9 cellular contexts compared by ENCODE assay signal in the genomic region with DNA sequence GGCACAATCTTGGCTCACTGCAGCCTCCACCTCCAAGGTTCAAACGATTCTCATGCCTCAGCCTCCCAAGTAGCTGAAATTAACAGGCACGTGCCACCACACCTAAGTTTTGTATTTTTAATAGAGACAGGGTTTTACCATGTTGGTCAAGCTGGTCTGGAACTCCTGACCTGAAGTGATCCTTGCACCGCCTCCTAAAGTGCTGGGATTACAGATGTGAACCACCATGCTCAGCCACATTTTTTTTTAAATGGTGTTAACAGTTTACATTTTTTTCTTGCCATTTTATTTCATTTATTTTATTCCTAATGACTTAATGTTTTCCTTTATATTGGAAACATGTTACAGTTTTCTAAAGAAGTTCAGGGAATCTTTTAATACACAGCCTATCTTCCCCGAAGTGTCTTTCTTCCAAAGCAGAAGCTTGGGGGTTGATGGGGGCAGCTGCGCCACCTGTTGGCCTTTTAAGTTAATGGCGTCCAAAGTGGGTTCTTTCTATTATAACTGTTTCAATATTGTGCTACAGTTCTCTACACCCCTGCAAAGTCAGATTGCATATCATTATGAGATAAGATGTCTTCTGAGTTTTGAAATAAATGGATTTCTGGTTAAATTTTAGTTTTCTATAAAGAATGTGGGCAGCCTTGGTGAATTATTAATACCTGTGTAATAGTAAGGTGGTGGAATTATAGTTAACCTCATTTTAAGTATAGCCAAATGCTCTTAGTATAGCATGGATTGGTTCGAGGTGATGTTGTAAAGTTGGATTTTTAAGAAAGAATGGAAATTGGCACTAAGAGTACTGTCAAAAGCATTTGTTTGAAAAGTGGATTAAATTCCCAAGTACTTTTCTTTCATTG. TPM values are rescaled to one million over a fixed set of nuclear protein-coding genes. Genes with fewer than 3 reads are reported as not detected.
DNase-seq lines count a peak whose midpoint lies in the region; ATAC-seq and TF ChIP-seq lines count a peak whose summit lies in the region.
"Had no signal": no experiment of that assay in that cellular context is flagged by ENCODE, and none has a peak within 500 bp of the region (broad histone marks: within the 10 kb centered on the region; RNA-seq: fewer than 3 reads in every experiment).

No MANE protein-coding gene starts in this region.

- H3K4me2 ChIP-seq in KMS-11, result no peak overlapping the region

- TF ChIP-seq POLR2A in gastroesophageal sphincter (IDR thresholded peaks at IDR 0.05), result no peak

- DNase-seq in DMS53 (lab: John Stamatoyannopoulos, UW), result peak; percentile 71
- peak; percentile 11 for DNase-seq in SHP77 treated with DMSO at 0.1 percent for 48 hours (lab: John Stamatoyannopoulos, UW)
- peak in 3 of 4 experiments; percentile 10 to 40 (median 22) for DNase-seq in activated naive CD4-positive, alpha-beta T cell (lab: John Stamatoyannopoulos, UW)
- DNase-seq in posterior cingulate gyrus, result peak in 9 of 10 donors; percentile 42 to 94 (median 58)

- H3K9me3 ChIP-seq in gastroesophageal sphincter, result no peaks in the 10 kb centered on the region
- H3K9me3 ChIP-seq: SJSA1 had no signal

- no peak overlapping the region for H3K4me3 ChIP-seq in KMS-11 (IDR thresholded peaks at IDR 0.05; ENCODE audit: insufficient read depth, low read depth, low read length)
- H3K4me3 ChIP-seq in gastroesophageal sphincter, result no peak overlapping the region
- H3K4me3 ChIP-seq: SJSA1 had no signal

- intact Hi-C loops in posterior cingulate gyrus (cut with DNase I), result loop anchor here (2.0 kb wide), 2 partner anchors 105 to 127 kb away; no protein-coding TSS in a partner anchor

- TF ChIP-seq CTCF in KMS-11 (conservative IDR thresholded peaks at IDR 0.05; ENCODE audit: low read depth, low read length), result peak; percentile 97
- TF ChIP-seq CTCF in gastroesophageal sphincter (IDR thresholded peaks at IDR 0.05), result peak; percentile 74 to 90 (median 80)

- no peak overlapping the region for H2AFZ ChIP-seq in KMS-11 (ENCODE audit: low read depth)

- H3K27me3 ChIP-seq in KMS-11 (ENCODE audit: insufficient read depth, low read depth) (no peaks in the 10 kb centered on the region), gastroesophageal sphincter (no peaks in the 10 kb centered on the region)
- H3K27me3 ChIP-seq: SJSA1 had no signal

- ATAC-seq in gastroesophageal sphincter (peak; percentile 56), HG03565 (IDR thresholded peaks at IDR 0.05; ENCODE audit: unreplicated experiment) (no peak), HG02840 (IDR thresholded peaks at IDR 0.05; ENCODE audit: low FRiP score, unreplicated experiment) (no peak)

- no peak for TF ChIP-seq EP300 in gastroesophageal sphincter (IDR thresholded peaks at IDR 0.05)

- H3K4me1 ChIP-seq in KMS-11 (ENCODE audit: low read depth, poor library complexity, severe bottlenecking) (no peaks in the 10 kb centered on the region), gastroesophageal sphincter (peaks cover 0 to 5% (median 0%) of the 10 kb centered on the region in 3 donors)

- H3K36me3 ChIP-seq in KMS-11 (ENCODE audit: insufficient read depth), result peaks cover 16% of the 10 kb centered on the region; the same call in 1 of the 2 replicates
- peaks cover 3 to 82% of the 10 kb centered on the region in 2 donors for H3K36me3 ChIP-seq in gastroesophageal sphincter

- H3K9ac ChIP-seq in KMS-11, result no peak overlapping the region

- H3K27ac ChIP-seq in KMS-11 (no peak overlapping the region), gastroesophageal sphincter (no peak overlapping the region)
- H3K27ac ChIP-seq: SJSA1 had no signal

- no peaks in the 10 kb centered on the region for H3K79me2 ChIP-seq in KMS-11 (ENCODE audit: insufficient read depth, low read depth)

- WGBS in gastroesophageal sphincter (ENCODE audit: low coverage in 1 of 2), 2 donors, result 36 to 39% methylated on average over 5 to 7 of the region's 7 CpGs

- H4K20me1 ChIP-seq in KMS-11 (ENCODE audit: insufficient read depth), result no peaks in the 10 kb centered on the region

RNA-seq across cellular contexts. Expression of gene PLCG1, which starts 42.0 kb away (rescaled TPM):
- total RNA-seq in gastroesophageal sphincter, result 100 to 1,000 TPM in 2 of 4 donors, 10 to 100 TPM in 2; 42.3 to 173 (median 94.7) TPM

Comparison
In these comparisons a context has a peak if more than half of its experiments do, and no peak if none do; other contexts are left out.
1. DNase-seq: peak in every context shown above with its lines; median percentile 71 in DMS53; 58 in posterior cingulate gyrus; 22 in activated naive CD4-positive, alpha-beta T cell; 11 in SHP77 treated with DMSO at 0.1 percent for 48 hours.